Comparison of ENCODE assay signal across 23 cellular contexts in the genomic region with DNA sequence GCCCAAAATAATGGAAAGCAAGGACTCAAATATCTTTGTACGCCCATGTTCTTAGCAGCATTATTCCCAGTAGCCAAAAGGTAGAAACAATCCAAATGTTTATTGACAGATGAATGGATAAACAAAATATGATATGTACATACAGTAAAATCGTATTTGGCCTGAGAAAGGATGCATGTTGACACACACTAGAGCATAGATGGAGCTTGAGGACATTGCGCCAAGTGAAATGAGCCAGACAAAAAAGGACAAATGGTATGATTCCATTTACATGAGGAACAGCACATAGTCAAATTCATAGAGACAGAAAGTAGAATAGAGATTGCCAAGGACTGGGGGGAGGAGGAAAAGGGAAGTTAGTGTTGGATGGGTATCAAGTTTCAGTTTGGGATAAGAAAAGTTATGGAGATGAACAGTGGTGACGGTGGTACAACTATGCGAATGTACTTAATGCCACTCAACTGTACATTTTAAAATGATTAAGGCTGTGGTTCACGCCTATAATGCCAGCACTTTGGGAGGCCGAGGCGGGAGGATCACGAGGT. TPM values are rescaled to one million over a fixed set of nuclear protein-coding genes. Genes with fewer than 3 reads are reported as not detected.
DNase-seq lines count a peak whose midpoint lies in the region; TF ChIP-seq lines count a peak whose summit lies in the region.
"Had no signal": no experiment of that assay in that cellular context is flagged by ENCODE, and none has a peak within 500 bp of the region (broad histone marks: within the 10 kb centered on the region; RNA-seq: fewer than 3 reads in every experiment).

No MANE protein-coding gene starts in this region.

- no peaks in the 10 kb centered on the region for H3K9me3 ChIP-seq in ascending aorta
- no peaks in the 10 kb centered on the region for H3K9me3 ChIP-seq in PC-9 (ENCODE audit: insufficient read depth, low read depth)
- H3K9me3 ChIP-seq: breast epithelium, gastroesophageal sphincter had no signal

- H3K4me1 ChIP-seq in ACC112 (ENCODE audit: control insufficient read depth, insufficient read depth, low read length, unreplicated experiment) = no peaks in the 10 kb centered on the region
- H3K4me1 ChIP-seq in ascending aorta = peaks cover 4 to 9% of the 10 kb centered on the region in 2 donors
- no peaks in the 10 kb centered on the region for H3K4me1 ChIP-seq in PC-9 (replicated peaks; ENCODE audit: insufficient read depth)
- H3K4me1 ChIP-seq: breast epithelium had no signal

- no peak overlapping the region for H3K27ac ChIP-seq in ACC112 (ENCODE audit: low read depth, low read length)
- peak overlapping the region; percentile 64 to 70 for H3K27ac ChIP-seq in ascending aorta
- no peak overlapping the region for H3K27ac ChIP-seq in PC-9
- H3K27ac ChIP-seq: BLaER1, breast epithelium, gastroesophageal sphincter had no signal

- H3K36me3 ChIP-seq in ACC112 (ENCODE audit: insufficient read depth, low read length) = no peaks in the 10 kb centered on the region
- H3K36me3 ChIP-seq in ascending aorta = no peaks in the 10 kb centered on the region
- no peaks in the 10 kb centered on the region for H3K36me3 ChIP-seq in PC-9 (ENCODE audit: low read depth)
- H3K36me3 ChIP-seq: BLaER1, breast epithelium, gastroesophageal sphincter had no signal

- peak; percentile 78 for DNase-seq in LNCaP clone FGC (ENCODE audit: low read depth)
- no peak for DNase-seq in ascending aorta (ENCODE audit: low spot score in 2 of 2)
- peak; percentile 43 to 85 for DNase-seq in lung microvascular endothelial cell (ENCODE audit: low read depth in 2 of 2)
- DNase-seq in PC-9 = no peak
- DNase-seq in midbrain (lab: John Stamatoyannopoulos, UW) = no peak
- DNase-seq in erythroblast (lab: John Stamatoyannopoulos, UW) = no peak
- DNase-seq: activated CD4-positive, alpha-beta T cell treated with anti-CD3 and anti-CD28 coated beads, Interleukin-2, amount 50 U/mL, for 4 hours; activated naive CD4-positive, alpha-beta T cell treated with Interleukin-2 at 50 U/mL for 16 hours; effector memory CD8-positive, alpha-beta T cell; GF-D8; H7; hippocampal formation; left cardiac atrium; mesenchymal stem cell; NCI-H187; NCI-H2171 treated with DMSO at 0.1 percent for 48 hours; RPMI8226; stimulated activated naive CD4-positive, alpha-beta T cell treated with Interleukin-2 at 50 U/mL for 16 hours; T-helper 1 cell had no signal

- no TSS peak for BruUV-seq in PC-9 (replicated peaks; lab: Mats Ljungman, UMichigan)

- no peaks in the 10 kb centered on the region for H3K27me3 ChIP-seq in ACC112 (ENCODE audit: insufficient read depth, low read length)
- H3K27me3 ChIP-seq in ascending aorta = no peaks in the 10 kb centered on the region
- no peaks in the 10 kb centered on the region for H3K27me3 ChIP-seq in PC-9 (ENCODE audit: insufficient read depth, low read depth)
- H3K27me3 ChIP-seq: BLaER1, breast epithelium, gastroesophageal sphincter had no signal

- H2AFZ ChIP-seq in ACC112 (ENCODE audit: low read length, unreplicated experiment) = peak overlapping the region; percentile 22
- H2AFZ ChIP-seq in PC-9 = no peak overlapping the region

- no peak for TF ChIP-seq POLR2A in erythroblast (IDR thresholded peaks at IDR 0.05; ENCODE audit: low read length)

- no peak overlapping the region for H3K4me2 ChIP-seq in PC-9
- H3K4me2 ChIP-seq: BLaER1 had no signal

- H3K4me3 ChIP-seq in ACC112 (ENCODE audit: low read depth, low read length) (no peak overlapping the region), LNCaP clone FGC (ENCODE audit: low read depth, low read length) (no peak overlapping the region), ascending aorta (peak overlapping the region in 1 of 2 donors; percentile 46), PC-9 (no peak overlapping the region)
- H3K4me3 ChIP-seq: BLaER1, breast epithelium, gastroesophageal sphincter had no signal

- H3K79me2 ChIP-seq in ACC112 (ENCODE audit: control insufficient read depth, insufficient read depth, low read length, unreplicated experiment) (no peaks in the 10 kb centered on the region), PC-9 (ENCODE audit: low read depth) (no peaks in the 10 kb centered on the region)

- intact Hi-C loops in ascending aorta (cut with DNase I) = loop anchor here (1.0 kb wide), 1 partner anchor 23 kb away; no protein-coding TSS in a partner anchor
- intact Hi-C loops in PC-9 (cut with micrococcal nuclease; ENCODE audit: unreplicated experiment) = no loop called here

- POLR2A ChIA-PET in PC-9 (lab: Charles Lee; ENCODE audit: unreplicated experiment) = no interaction called here

- CTCF ChIA-PET in PC-9 (lab: Charles Lee) = no interaction called here

- H4K20me1 ChIP-seq in PC-9 (ENCODE audit: insufficient read depth) = no peaks in the 10 kb centered on the region
- H4K20me1 ChIP-seq: BLaER1 had no signal

- no peak for TF ChIP-seq CTCF in LNCaP clone FGC (IDR thresholded peaks at IDR 0.05; ENCODE audit: control insufficient read depth, extremely low read depth, insufficient read depth)
- TF ChIP-seq CTCF in ascending aorta (IDR thresholded peaks at IDR 0.05) = no peak
- no peak for TF ChIP-seq CTCF in PC-9 (conservative IDR thresholded peaks at IDR 0.05)

- no peaks in the 10 kb centered on the region for H3K9me2 ChIP-seq in PC-9 (ENCODE audit: insufficient read depth)

- no peaks in the 10 kb centered on the region for H3F3A ChIP-seq in PC-9 (ENCODE audit: insufficient read depth, low read depth)

RNA-seq across cellular contexts. Expression of gene COPRS, which starts 48.0 kb away (rescaled TPM):
- total RNA-seq in ascending aorta (92.1 TPM), lung microvascular endothelial cell (45.8 and 62.7 TPM in 2 replicates), PC-9 (2021) (48.3 and 56.8 TPM in 2 replicates)

Comparison
In these comparisons a context has a peak if more than half of its experiments do, and no peak if none do; other contexts are left out.
1. H3K27ac ChIP-seq: peak in ascending aorta (2 of 2); none in ACC112 (single experiment) and PC-9 (single experiment).
2. DNase-seq: peak in LNCaP clone FGC (single experiment) and lung microvascular endothelial cell (2 of 2); none in ascending aorta (0 of 2), PC-9 (0 of 2), midbrain (single experiment) and erythroblast (0 of 2).